Comparison of ENCODE assay signal across 18 cellular contexts in the genomic region with DNA sequence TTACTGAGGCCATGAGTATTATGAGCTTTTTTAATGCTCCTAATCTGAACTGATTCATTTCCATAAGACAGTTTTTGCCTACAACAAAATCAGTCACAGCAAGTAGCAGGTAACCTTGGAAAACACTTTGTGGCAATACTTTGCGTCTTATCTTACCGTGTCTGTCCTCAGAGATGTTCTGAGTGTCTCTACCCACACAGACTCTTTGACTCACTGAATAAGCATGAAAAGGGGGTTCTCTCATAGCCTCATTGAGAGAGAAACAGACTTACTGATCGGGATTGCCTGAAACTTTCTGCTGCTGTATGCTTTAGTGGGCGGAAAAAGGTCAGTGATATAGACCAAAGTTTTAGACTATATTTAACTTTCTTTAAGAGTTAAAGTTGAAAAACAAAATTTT.
"Had no signal": no experiment of that assay in that cellular context is flagged by ENCODE, and none has a peak within 500 bp of the region (broad histone marks: within the 10 kb centered on the region; RNA-seq: fewer than 3 reads in every experiment).

No MANE protein-coding gene starts in this region.

- H3K27me3 Mint-ChIP-seq: activated B cell treated with CpG ODN at 0.5 μM for 24 hours had no signal

- H3K9me3 Mint-ChIP-seq: activated B cell treated with CpG ODN at 0.5 μM for 24 hours, nephron progenitor cell had no signal

- H3K4me1 Mint-ChIP-seq: activated B cell treated with CpG ODN at 0.5 μM for 24 hours had no signal

- H3K4me3 Mint-ChIP-seq: activated B cell treated with CpG ODN at 0.5 μM for 24 hours, nephron progenitor cell had no signal

- H3K27ac Mint-ChIP-seq: activated B cell treated with CpG ODN at 0.5 μM for 24 hours, nephron progenitor cell had no signal

- ATAC-seq: left lobe of liver, sciatic nerve had no signal

- DNase-seq: activated B cell treated with CpG ODN at 0.5 μM for 24 hours; activated CD4-positive, alpha-beta T cell treated with anti-CD3 and anti-CD28 coated beads, Interleukin-2, amount 50 U/mL, for 1 hour; cortex of kidney; erythroblast; foreskin melanocyte; glutamatergic neuron; hippocampal formation; midbrain; nephron progenitor cell; nucleus accumbens; spleen; stimulated activated CD4-positive, alpha-beta T cell treated with anti-CD3 and anti-CD28 coated beads, Interleukin-4, amount 100 ng/mL, for 4 hours; stimulated activated naive CD4-positive, alpha-beta T cell; substantia nigra; SW 1271; tibial artery had no signal
